20 cellular contexts compared by ENCODE assay signal in the genomic region with DNA sequence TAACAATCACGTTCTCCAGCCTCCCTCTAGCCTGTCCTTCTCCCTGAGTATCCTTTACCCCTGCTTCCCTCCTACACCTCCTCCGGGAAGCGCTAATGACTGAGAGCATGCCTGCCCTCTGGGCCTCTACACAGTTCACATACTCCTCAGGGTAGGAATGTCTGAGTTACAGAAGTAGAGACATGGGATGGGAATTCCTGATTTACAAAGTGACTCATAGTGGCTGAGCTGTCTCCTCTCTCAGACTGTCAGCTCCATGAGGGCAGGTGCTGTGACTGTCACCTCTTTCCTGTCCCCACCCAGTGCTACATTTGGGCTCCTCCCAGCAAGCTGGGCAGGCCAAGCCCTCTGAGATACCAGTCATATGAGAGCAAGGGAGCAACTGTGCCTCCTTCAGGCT.
"Had no signal": no experiment of that assay in that cellular context is flagged by ENCODE, and none has a peak within 500 bp of the region (broad histone marks: within the 10 kb centered on the region; RNA-seq: fewer than 3 reads in every experiment).

No MANE protein-coding gene starts in this region.

- DNase-seq: activated CD4-positive, alpha-beta memory T cell treated with anti-CD3 and anti-CD28 coated beads for 36 hours; activated naive CD4-positive, alpha-beta T cell treated with anti-CD3 and anti-CD28 coated beads for 36 hours; anterior cingulate cortex; brain microvascular endothelial cell; effector CD4-positive, alpha-beta T cell; left cardiac atrium; lower lobe of right lung; sigmoid colon; spleen; stimulated activated CD4-positive, alpha-beta T cell treated with anti-CD3 and anti-CD28 coated beads, Interleukin-4, amount 100 ng/mL, for 4 hours; stimulated activated naive B cell treated with anti-CD40 and anti-IgM and Interleukin-4, amounts not matched to agents 10 μg/mL and 1 μg/mL and 100 μg/mL, for 72 hours; substantia nigra; SW 1271; T-helper 2 cell had no signal

- H3K9me3 ChIP-seq: lower lobe of right lung, sigmoid colon, spleen, tibial nerve, vagina had no signal

- ATAC-seq: esophagus mucosa; left cardiac atrium; lower lobe of right lung; natural killer cell treated with Interleukin-12 subunit alpha and Interleukin-12 subunit beta and Interleukin-15 and Interleukin-18, amount 100 ng/mL, for 72 hours; stimulated activated naive B cell treated with anti-CD40 and anti-IgM and Interleukin-4, amounts not matched to agents 10 μg/mL and 1 μg/mL and 100 μg/mL, for 72 hours had no signal

- H3K36me3 ChIP-seq: vagina had no signal

- H3K27me3 ChIP-seq: brain microvascular endothelial cell, sigmoid colon, spleen, vagina had no signal

- H3K27me3 Mint-ChIP-seq: activated CD4-positive, alpha-beta memory T cell treated with anti-CD3 and anti-CD28 coated beads for 36 hours; central memory CD8-positive, alpha-beta T cell had no signal

- H3K36me3 Mint-ChIP-seq: natural killer cell treated with Interleukin-12 subunit alpha and Interleukin-12 subunit beta and Interleukin-15 and Interleukin-18, amount 100 ng/mL, for 72 hours had no signal

- H3K4me3 ChIP-seq: coronary artery, lower lobe of right lung, sigmoid colon, spleen, tibial nerve, vagina had no signal

- H3K9me3 Mint-ChIP-seq: activated CD4-positive, alpha-beta memory T cell treated with anti-CD3 and anti-CD28 coated beads for 36 hours; activated naive CD4-positive, alpha-beta T cell treated with anti-CD3 and anti-CD28 coated beads for 36 hours; central memory CD8-positive, alpha-beta T cell; natural killer cell treated with Interleukin-12 subunit alpha and Interleukin-12 subunit beta and Interleukin-15 and Interleukin-18, amount 100 ng/mL, for 72 hours; stimulated activated naive B cell treated with anti-CD40 and anti-IgM and Interleukin-4, amounts not matched to agents 10 μg/mL and 1 μg/mL and 100 μg/mL, for 72 hours had no signal

- H3K27ac ChIP-seq: brain microvascular endothelial cell, coronary artery, lower lobe of right lung, sigmoid colon, spleen, tibial nerve, vagina had no signal

- H3K27ac Mint-ChIP-seq: activated CD4-positive, alpha-beta memory T cell treated with anti-CD3 and anti-CD28 coated beads for 36 hours had no signal
